8 cellular contexts compared by ENCODE assay signal in the genomic region with DNA sequence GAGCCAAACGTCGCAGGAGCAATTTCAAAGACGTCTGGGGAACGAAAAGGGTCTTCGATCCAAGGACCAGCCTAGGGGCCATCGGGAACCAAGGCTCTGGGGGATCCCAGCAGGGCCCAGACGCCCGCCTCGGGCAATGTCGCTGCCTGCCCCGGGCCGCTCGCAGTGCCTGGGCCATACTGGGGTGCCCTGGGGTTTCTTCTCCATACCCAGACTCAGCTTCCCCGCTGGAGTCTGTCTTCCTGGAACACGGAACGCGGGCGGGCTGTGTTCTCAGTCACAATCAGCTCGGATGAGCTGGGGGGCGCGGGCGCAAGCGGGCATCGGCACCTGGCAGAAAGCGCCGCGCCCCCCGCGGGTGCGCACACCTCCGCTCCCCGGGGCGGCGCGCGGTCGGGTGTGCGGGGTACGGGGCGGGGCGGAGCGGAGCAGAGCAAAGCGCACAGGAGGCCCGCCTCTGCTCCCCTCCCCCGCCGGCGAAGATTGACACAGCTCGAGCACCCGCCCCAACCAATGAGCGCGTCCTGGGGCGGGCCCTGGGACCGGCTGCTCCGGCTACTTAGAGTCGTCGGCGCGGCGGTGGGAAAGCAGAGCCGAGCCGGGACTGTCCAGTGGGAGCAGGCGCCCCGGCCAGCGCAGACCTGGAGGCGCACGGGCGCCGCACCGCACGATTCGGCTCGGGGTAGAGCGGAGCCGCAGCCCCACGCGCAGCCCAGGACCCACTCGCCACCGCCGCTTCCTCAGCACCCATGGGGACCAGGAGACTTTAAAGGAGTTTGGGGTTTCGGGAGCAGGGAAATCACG. TPM values are rescaled to one million over a fixed set of nuclear protein-coding genes. Genes with fewer than 3 reads are reported as not detected.
A peak's percentile ranks its signal among the peaks of the same experiment; 100 is the strongest.
DNase-seq lines count a peak whose midpoint lies in the region.

A gene with protein sequence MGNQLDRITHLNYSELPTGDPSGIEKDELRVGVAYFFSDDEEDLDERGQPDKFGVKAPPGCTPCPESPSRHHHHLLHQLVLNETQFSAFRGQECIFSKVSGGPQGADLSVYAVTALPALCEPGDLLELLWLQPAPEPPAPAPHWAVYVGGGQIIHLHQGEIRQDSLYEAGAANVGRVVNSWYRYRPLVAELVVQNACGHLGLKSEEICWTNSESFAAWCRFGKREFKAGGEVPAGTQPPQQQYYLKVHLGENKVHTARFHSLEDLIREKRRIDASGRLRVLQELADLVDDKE (plus strand): TSS at position 585 of the 804 bp plus-strand sequence. CDS start 1,263 bp downstream, outside the sequence.

- H3K27ac Mint-ChIP-seq in activated CD4-positive, alpha-beta T cell treated with anti-CD3 and anti-CD28 coated beads, Interleukin-2, amount 10 ng/mL, durations not matched to agents 24 days and 14 days, result no peak within 1 kb of the TSS

- peaks cover 52% of the 10 kb centered on the region for H3K27me3 Mint-ChIP-seq in activated CD4-positive, alpha-beta T cell treated with anti-CD3 and anti-CD28 coated beads, Interleukin-2, amount 10 ng/mL, durations not matched to agents 24 days and 14 days

- H3K36me3 Mint-ChIP-seq in activated CD4-positive, alpha-beta T cell treated with anti-CD3 and anti-CD28 coated beads, Interleukin-2, amount 10 ng/mL, durations not matched to agents 24 days and 14 days (ENCODE audit: low read depth), result no peaks in the 10 kb centered on the region

- H3K36me3 ChIP-seq in skeletal muscle satellite cell (ENCODE audit: insufficient read depth, low read length), result no peaks in the 10 kb centered on the region

- peaks cover 21% of the 10 kb centered on the region for H3K4me1 ChIP-seq in skeletal muscle satellite cell (ENCODE audit: control insufficient read depth, insufficient read depth, low read length)

- H3K9me3 Mint-ChIP-seq in activated CD4-positive, alpha-beta T cell treated with anti-CD3 and anti-CD28 coated beads, Interleukin-2, amount 10 ng/mL, durations not matched to agents 24 days and 14 days, result no peaks in the 10 kb centered on the region

- H3K4me1 Mint-ChIP-seq in activated CD4-positive, alpha-beta T cell treated with anti-CD3 and anti-CD28 coated beads, Interleukin-2, amount 10 ng/mL, durations not matched to agents 24 days and 14 days, result no peaks in the 10 kb centered on the region

- no peaks in the 10 kb centered on the region for H3K9me3 ChIP-seq in skeletal muscle satellite cell (replicated peaks; ENCODE audit: low read length)

- peak; percentile 14 for DNase-seq in SIG-M5 treated with dmso at 0.1 percent for 504 hours (lab: John Stamatoyannopoulos, UW; ENCODE audit: unreplicated experiment)
- DNase-seq in SIG-M5 (lab: John Stamatoyannopoulos, UW), result no peak
- peak; percentile 53 to 91 for DNase-seq in NCI-H524 (lab: John Stamatoyannopoulos, UW)
- DNase-seq in cerebellar cortex (ENCODE audit: low spot score), result peak; percentile 4
- peak; percentile 87 for DNase-seq in iris pigment epithelial cell (ENCODE audit: low read depth)
- DNase-seq in central memory CD4-positive, alpha-beta T cell, result no peak
- no peak for DNase-seq in activated CD4-positive, alpha-beta T cell treated with anti-CD3 and anti-CD28 coated beads, Interleukin-2, amount 10 ng/mL, durations not matched to agents 24 days and 14 days

- peak within 1 kb of the TSS; percentile 89 for H3K4me2 ChIP-seq in skeletal muscle satellite cell (ENCODE audit: low read length)

- H3K4me3 ChIP-seq in skeletal muscle satellite cell (ENCODE audit: low read length), result peak within 1 kb of the TSS; percentile 72

- H3K27me3 ChIP-seq in skeletal muscle satellite cell (ENCODE audit: control insufficient read depth, insufficient read depth, low read length), result peaks cover 14% of the 10 kb centered on the region

- no peak within 1 kb of the TSS for H3K4me3 Mint-ChIP-seq in activated CD4-positive, alpha-beta T cell treated with anti-CD3 and anti-CD28 coated beads, Interleukin-2, amount 10 ng/mL, durations not matched to agents 24 days and 14 days

- intact Hi-C loops in activated CD4-positive, alpha-beta T cell treated with anti-CD3 and anti-CD28 coated beads, Interleukin-2, amount 10 ng/mL, durations not matched to agents 24 days and 14 days (cut with micrococcal nuclease), result no loop called here

- peak within 1 kb of the TSS; percentile 67 for H3K9ac ChIP-seq in skeletal muscle satellite cell (ENCODE audit: low read depth, low read length)

RNA-seq across cellular contexts. Expression of the gene that starts here (rescaled TPM):
- 0.66 and 1.0 TPM in 2 replicates for total RNA-seq in skeletal muscle satellite cell (2012; rRNA removed)
- not detected in 2 replicates for total RNA-seq in activated CD4-positive, alpha-beta T cell treated with anti-CD3 and anti-CD28 coated beads, Interleukin-2, amount 10 ng/mL, durations not matched to agents 24 days and 14 days

Comparison
In these comparisons a context has a peak if more than half of its experiments do, and no peak if none do; other contexts are left out.
1. DNase-seq: peak in SIG-M5 treated with dmso at 0.1 percent for 504 hours (single experiment), NCI-H524 (2 of 2), cerebellar cortex (single experiment) and iris pigment epithelial cell (single experiment); none in SIG-M5 (single experiment), central memory CD4-positive, alpha-beta T cell (single experiment) and activated CD4-positive, alpha-beta T cell treated with anti-CD3 and anti-CD28 coated beads, Interleukin-2, amount 10 ng/mL, durations not matched to agents 24 days and 14 days (single experiment).